Comparison of ENCODE assay signal across 3 cellular contexts in genomic region chr20:56094228-56094627, GRCh38.
"Had no signal": no experiment of that assay in that cellular context is flagged by ENCODE, and none has a peak within 500 bp of the region (broad histone marks: within the 10 kb centered on the region; RNA-seq: fewer than 3 reads in every experiment).

No MANE protein-coding gene starts in this region.

- DNase-seq: IMR-90, KBM-7, KG1 had no signal
